36 cellular contexts compared by ENCODE assay signal in the genomic region with DNA sequence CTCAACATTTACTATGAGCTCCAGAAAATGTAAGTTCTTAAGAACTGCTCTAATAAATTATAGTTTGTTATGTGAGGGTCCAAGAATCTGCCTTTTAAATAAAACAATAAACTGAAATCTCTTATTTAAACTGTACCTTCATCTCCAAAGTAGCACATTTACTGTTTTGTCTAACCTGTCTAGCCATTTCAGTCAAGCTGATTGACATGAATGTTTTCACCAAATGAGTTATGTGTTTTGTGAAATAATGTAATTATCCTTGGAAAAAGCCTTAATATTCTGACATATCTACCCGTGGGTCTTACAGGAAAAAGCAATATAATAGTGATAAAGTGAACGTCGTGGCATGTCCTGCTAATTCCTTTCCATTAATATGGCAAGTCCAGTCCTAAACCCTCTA.
"Had no signal": no experiment of that assay in that cellular context is flagged by ENCODE, and none has a peak within 500 bp of the region (broad histone marks: within the 10 kb centered on the region; RNA-seq: fewer than 3 reads in every experiment).

No MANE protein-coding gene starts in this region.

- DNase-seq: Karpas-422, Kasumi-1, KG1, MG63, MM.1S, MV-4-11, NCI-H1048, NCI-H1092, NCI-H1092 treated with DMSO at 0.1 percent for 48 hours, NCI-H1105, NCI-H1105 treated with DMSO at 0.1 percent for 48 hours, NCI-H1417, NCI-H1417 treated with DMSO at 0.1 percent for 48 hours, NCI-H1436, NCI-H1436 treated with DMSO at 0.1 percent for 48 hours, NCI-H146, NCI-H1694, NCI-H1694 treated with DMSO at 0.1 percent for 48 hours, NCI-H187, NCI-H187 treated with DMSO at 0.1 percent for 48 hours, NCI-H1930, NCI-H2029, NCI-H2029 treated with DMSO at 0.1 percent for 48 hours, NCI-H2081 treated with DMSO at 0.1 percent for 48 hours, NCI-H2107, NCI-H2171, NCI-H2171 treated with DMSO at 0.1 percent for 48 hours, NCI-H226, NCI-H345, NCI-H446, NCI-H446 treated with DMSO at 0.1 percent for 48 hours, NCI-H510A, NCI-H510A treated with DMSO at 0.1 percent for 48 hours, NCI-H524, NCI-H524 treated with DMSO at 0.1 percent for 48 hours had no signal

- H3K4me3 ChIP-seq: MG63 had no signal

- H3K9ac ChIP-seq: KMS-11 had no signal

- H3K36me3 ChIP-seq: MG63 had no signal

- H3K27ac ChIP-seq: KMS-11 had no signal

- H3K4me2 ChIP-seq: KMS-11 had no signal

- H3K9me3 ChIP-seq: MG63 had no signal

- H3K27me3 ChIP-seq: MG63 had no signal
